In the genomic region with DNA sequence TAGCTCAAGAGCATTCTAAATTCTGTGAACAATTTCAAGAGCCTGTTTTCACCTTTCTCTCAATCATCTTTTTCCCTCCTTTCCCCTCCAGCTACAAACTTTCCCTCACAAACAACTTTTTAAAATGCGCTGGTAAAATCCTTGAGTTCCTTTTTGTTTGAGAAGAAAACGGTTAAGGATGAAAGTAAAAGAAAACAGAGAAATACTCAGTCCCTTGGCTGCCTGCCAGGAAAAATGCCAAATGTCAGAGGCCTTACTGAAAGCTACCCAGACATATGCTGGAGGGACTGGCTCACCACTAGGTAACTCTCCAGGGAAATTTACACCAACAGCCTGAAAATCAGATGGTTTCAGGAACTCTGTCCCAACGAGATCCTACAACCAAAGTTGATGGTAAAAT, we compare ENCODE assay signal across 8 cellular contexts. TPM values are rescaled to one million over a fixed set of nuclear protein-coding genes. Genes with fewer than 3 reads are reported as not detected.
A peak's percentile ranks its signal among the peaks of the same experiment; 100 is the strongest.
DNase-seq lines count a peak whose midpoint lies in the region; ATAC-seq and TF ChIP-seq lines count a peak whose summit lies in the region.

No MANE protein-coding gene starts in this region.

- CTCF ChIA-PET in HEK293T (lab: Yijun Ruan, JAX): interaction anchor here (1.0 kb wide), 1 partner anchor 9 kb away, joined by 4 read pairs; no protein-coding TSS in a partner anchor

- ATAC-seq in stimulated activated naive CD8-positive, alpha-beta T cell treated with anti-CD3 and anti-CD28 coated beads, Interleukin-15, amount 100 ng/mL, for 72 hours: peak; percentile 13
- ATAC-seq in HG02885 (IDR thresholded peaks at IDR 0.05; ENCODE audit: poor library complexity, unreplicated experiment) (no peak), GM19395 (IDR thresholded peaks at IDR 0.05; ENCODE audit: unreplicated experiment) (no peak)

- peaks cover 25% of the 10 kb centered on the region for H3K4me1 Mint-ChIP-seq in stimulated activated naive CD8-positive, alpha-beta T cell treated with anti-CD3 and anti-CD28 coated beads, Interleukin-15, amount 100 ng/mL, for 72 hours

- DNase-seq in Daoy (ENCODE audit: low read depth) (peak; percentile 55), HEK293T (ENCODE audit: extremely low spot score) (peak; percentile 48), iris pigment epithelial cell (ENCODE audit: low read depth) (peak; percentile 59), 8988T (no peak)
- DNase-seq in activated CD4-positive, alpha-beta T cell treated with anti-CD3 and anti-CD28 coated beads, Interleukin-2, amount 50 U/mL, for 1 hour: peak; percentile 61
- peak; percentile 30 to 35 for DNase-seq in stimulated activated naive CD8-positive, alpha-beta T cell treated with anti-CD3 and anti-CD28 coated beads, Interleukin-15, amount 100 ng/mL, for 72 hours

- H3K4me3 Mint-ChIP-seq in stimulated activated naive CD8-positive, alpha-beta T cell treated with anti-CD3 and anti-CD28 coated beads, Interleukin-15, amount 100 ng/mL, for 72 hours: peak overlapping the region in 1 of 2 donors; percentile 4

- H3K27ac Mint-ChIP-seq in stimulated activated naive CD8-positive, alpha-beta T cell treated with anti-CD3 and anti-CD28 coated beads, Interleukin-15, amount 100 ng/mL, for 72 hours: peak overlapping the region in 1 of 2 donors; percentile 48

- no peaks in the 10 kb centered on the region for H3K27me3 Mint-ChIP-seq in stimulated activated naive CD8-positive, alpha-beta T cell treated with anti-CD3 and anti-CD28 coated beads, Interleukin-15, amount 100 ng/mL, for 72 hours

- no peaks in the 10 kb centered on the region for H3K9me3 Mint-ChIP-seq in stimulated activated naive CD8-positive, alpha-beta T cell treated with anti-CD3 and anti-CD28 coated beads, Interleukin-15, amount 100 ng/mL, for 72 hours

- POLR2A ChIA-PET in HEK293T (lab: Yijun Ruan, JAX): interaction anchor here (5.3 kb wide), 1 partner anchor 10 kb away, joined by 36 read pairs; the partner anchor contains the start of gene SERBP1

TF ChIP-seq in HEK293T, 16 proteins besides CTCF, POLR2A, EP300 and RAD21:
- TF ChIP-seq L3MBTL2 (conservative IDR thresholded peaks at IDR 0.05) (no peak), SUZ12 (IDR thresholded peaks at IDR 0.05) (no peak), ZNF384 (IDR thresholded peaks at IDR 0.05) (no peak), BHLHE40 (IDR thresholded peaks at IDR 0.05; ENCODE audit: borderline replicate concordance) (no peak), ELF4 (IDR thresholded peaks at IDR 0.05) (no peak), ARNT (IDR thresholded peaks at IDR 0.05) (no peak), HDGF (IDR thresholded peaks at IDR 0.05; ENCODE audit: borderline replicate concordance) (no peak), FOXM1 (IDR thresholded peaks at IDR 0.05; ENCODE audit: borderline replicate concordance) (no peak), LEF1 (IDR thresholded peaks at IDR 0.05; ENCODE audit: borderline replicate concordance) (no peak)
- TF ChIP-seq, protein P1, sequence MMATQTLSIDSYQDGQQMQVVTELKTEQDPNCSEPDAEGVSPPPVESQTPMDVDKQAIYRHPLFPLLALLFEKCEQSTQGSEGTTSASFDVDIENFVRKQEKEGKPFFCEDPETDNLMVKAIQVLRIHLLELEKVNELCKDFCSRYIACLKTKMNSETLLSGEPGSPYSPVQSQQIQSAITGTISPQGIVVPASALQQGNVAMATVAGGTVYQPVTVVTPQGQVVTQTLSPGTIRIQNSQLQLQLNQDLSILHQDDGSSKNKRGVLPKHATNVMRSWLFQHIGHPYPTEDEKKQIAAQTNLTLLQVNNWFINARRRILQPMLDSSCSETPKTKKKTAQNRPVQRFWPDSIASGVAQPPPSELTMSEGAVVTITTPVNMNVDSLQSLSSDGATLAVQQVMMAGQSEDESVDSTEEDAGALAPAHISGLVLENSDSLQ (IDR thresholded peaks at IDR 0.05): no peak

RNA-seq across cellular contexts. Expression of gene SERBP1, which starts 11.0 kb away (rescaled TPM):
- total RNA-seq in Daoy (2014; rRNA removed; shearing (Covaris generic)): 712 and 805 TPM in 2 replicates
